29 cellular contexts compared by ENCODE assay signal in the genomic region with DNA sequence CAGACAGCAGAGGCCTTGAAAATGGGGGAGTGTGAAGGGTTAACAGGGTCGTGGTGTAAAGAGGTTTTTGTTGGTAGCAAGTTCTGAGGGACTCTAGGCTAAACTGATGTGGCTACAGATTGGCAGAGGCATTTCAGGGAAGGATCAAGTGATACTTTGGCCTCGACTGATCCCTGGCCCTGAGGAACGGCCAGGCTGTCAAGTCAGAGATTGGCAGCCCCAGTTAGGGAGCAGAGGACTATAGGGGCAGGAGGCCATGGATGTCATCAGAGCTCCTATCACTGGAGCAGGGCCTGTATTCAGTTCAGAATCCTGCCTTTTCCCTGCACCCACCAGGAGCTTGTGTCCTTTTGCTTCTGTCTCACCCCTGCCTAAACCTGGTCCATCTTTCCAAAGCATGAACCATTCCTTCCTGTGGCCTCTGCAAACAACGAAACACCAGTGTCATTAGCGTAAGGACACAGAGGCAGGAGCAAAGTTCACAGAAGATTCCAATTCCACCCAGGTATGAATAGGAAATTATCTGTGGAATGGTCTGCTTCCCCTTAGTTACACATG.
"Had no signal": no experiment of that assay in that cellular context is flagged by ENCODE, and none has a peak within 500 bp of the region (broad histone marks: within the 10 kb centered on the region; RNA-seq: fewer than 3 reads in every experiment).

No MANE protein-coding gene starts in this region.

- H3K27ac ChIP-seq: neural progenitor cell, ovary, parathyroid adenoma, psoas muscle, skin epidermis, suprapubic skin, testis, tibial artery, transverse colon, upper lobe of right lung, uterus had no signal

- H3K27me3 Mint-ChIP-seq: naive thymus-derived CD4-positive, alpha-beta T cell; progenitor cell of endocrine pancreas; stimulated activated naive CD8-positive, alpha-beta T cell treated with anti-CD3 and anti-CD28 coated beads, Interleukin-15, Interleukin-2, amounts not matched to agents 100 ng/mL and 50 ng/mL, for 24 hours; type B pancreatic cell had no signal

- H3K4me3 ChIP-seq: neural progenitor cell, ovary, psoas muscle, skin epidermis, suprapubic skin, testis, tibial artery, transverse colon, upper lobe of right lung, uterus had no signal

- H3K4me1 Mint-ChIP-seq: natural killer cell had no signal

- H3K9me3 ChIP-seq: ovary, psoas muscle, suprapubic skin, testis, tibial artery, transverse colon, upper lobe of right lung, uterus had no signal

- H3K27me3 ChIP-seq: neural progenitor cell, ovary, suprapubic skin, testis, tibial artery, transverse colon, upper lobe of right lung, uterus had no signal

- DNase-seq: naive thymus-derived CD4-positive, alpha-beta T cell; natural killer cell; occipital lobe; ovary; posterior cingulate gyrus; psoas muscle; right cardiac atrium; stimulated activated CD4-positive, alpha-beta T cell treated with anti-CD3 and anti-CD28 coated beads, Interleukin-15, amount 100 ng/mL, for 24 hours; stimulated activated CD4-positive, alpha-beta T cell treated with anti-CD3 and anti-CD28 coated beads, Interleukin-2, amount 100 ng/mL, for 24 hours; stimulated activated CD4-positive, alpha-beta T cell treated with anti-CD3 and anti-CD28 coated beads, Interleukin-2, amount 100 ng/mL, for 48 hours; stimulated activated CD4-positive, alpha-beta T cell treated with anti-CD3 and anti-CD28 coated beads, Interleukin-4, amount 100 ng/mL, for 24 hours; stimulated activated naive B cell treated with anti-CD40 and anti-IgM and Interleukin-4, amounts not matched to agents 10 μg/mL and 1 μg/mL and 100 μg/mL, for 72 hours; stimulated activated naive CD4-positive, alpha-beta T cell treated with Interleukin-2 at 50 U/mL for 16 hours; substantia nigra; testis; tibial artery; transverse colon; upper lobe of right lung; uterus had no signal

- H3K4me3 Mint-ChIP-seq: naive thymus-derived CD4-positive, alpha-beta T cell; natural killer cell; nephron; neural progenitor cell; stimulated activated effector memory CD8-positive, alpha-beta T cell treated with anti-CD3 and anti-CD28 coated beads, Interleukin-12 subunit alpha, Interleukin-12 subunit beta, amount 100 ng/mL, for 72 hours; stimulated activated naive B cell treated with anti-CD40 and anti-IgM and Interleukin-4, amounts not matched to agents 10 μg/mL and 1 μg/mL and 100 μg/mL, for 72 hours; stimulated activated naive CD8-positive, alpha-beta T cell treated with anti-CD3 and anti-CD28 coated beads, Interleukin-15, Interleukin-2, amounts not matched to agents 100 ng/mL and 50 ng/mL, for 24 hours; type B pancreatic cell had no signal

- H3K27ac Mint-ChIP-seq: naive thymus-derived CD4-positive, alpha-beta T cell; natural killer cell; nephron; neural progenitor cell; progenitor cell of endocrine pancreas; stimulated activated effector memory CD8-positive, alpha-beta T cell treated with anti-CD3 and anti-CD28 coated beads, Interleukin-12 subunit alpha, Interleukin-12 subunit beta, amount 100 ng/mL, for 72 hours; stimulated activated naive B cell treated with anti-CD40 and anti-IgM and Interleukin-4, amounts not matched to agents 10 μg/mL and 1 μg/mL and 100 μg/mL, for 72 hours; stimulated activated naive CD8-positive, alpha-beta T cell treated with anti-CD3 and anti-CD28 coated beads, Interleukin-15, Interleukin-2, amounts not matched to agents 100 ng/mL and 50 ng/mL, for 24 hours; type B pancreatic cell had no signal

- ATAC-seq: naive thymus-derived CD4-positive, alpha-beta T cell; natural killer cell; right cardiac atrium; sciatic nerve; stimulated activated effector memory CD8-positive, alpha-beta T cell treated with anti-CD3 and anti-CD28 coated beads, Interleukin-12 subunit alpha, Interleukin-12 subunit beta, amount 100 ng/mL, for 72 hours; stimulated activated naive B cell treated with anti-CD40 and anti-IgM and Interleukin-4, amounts not matched to agents 10 μg/mL and 1 μg/mL and 100 μg/mL, for 72 hours; upper lobe of right lung had no signal

- H3K36me3 ChIP-seq: neural progenitor cell, ovary, suprapubic skin, tibial artery, transverse colon, upper lobe of right lung, uterus had no signal

- H3K4me1 ChIP-seq: neural progenitor cell, parathyroid adenoma, psoas muscle, suprapubic skin, tibial artery, transverse colon, upper lobe of right lung, uterus had no signal

- H3K9me3 Mint-ChIP-seq: naive thymus-derived CD4-positive, alpha-beta T cell; natural killer cell; stimulated activated effector memory CD8-positive, alpha-beta T cell treated with anti-CD3 and anti-CD28 coated beads, Interleukin-12 subunit alpha, Interleukin-12 subunit beta, amount 100 ng/mL, for 72 hours; type B pancreatic cell had no signal
